In the genomic region with DNA sequence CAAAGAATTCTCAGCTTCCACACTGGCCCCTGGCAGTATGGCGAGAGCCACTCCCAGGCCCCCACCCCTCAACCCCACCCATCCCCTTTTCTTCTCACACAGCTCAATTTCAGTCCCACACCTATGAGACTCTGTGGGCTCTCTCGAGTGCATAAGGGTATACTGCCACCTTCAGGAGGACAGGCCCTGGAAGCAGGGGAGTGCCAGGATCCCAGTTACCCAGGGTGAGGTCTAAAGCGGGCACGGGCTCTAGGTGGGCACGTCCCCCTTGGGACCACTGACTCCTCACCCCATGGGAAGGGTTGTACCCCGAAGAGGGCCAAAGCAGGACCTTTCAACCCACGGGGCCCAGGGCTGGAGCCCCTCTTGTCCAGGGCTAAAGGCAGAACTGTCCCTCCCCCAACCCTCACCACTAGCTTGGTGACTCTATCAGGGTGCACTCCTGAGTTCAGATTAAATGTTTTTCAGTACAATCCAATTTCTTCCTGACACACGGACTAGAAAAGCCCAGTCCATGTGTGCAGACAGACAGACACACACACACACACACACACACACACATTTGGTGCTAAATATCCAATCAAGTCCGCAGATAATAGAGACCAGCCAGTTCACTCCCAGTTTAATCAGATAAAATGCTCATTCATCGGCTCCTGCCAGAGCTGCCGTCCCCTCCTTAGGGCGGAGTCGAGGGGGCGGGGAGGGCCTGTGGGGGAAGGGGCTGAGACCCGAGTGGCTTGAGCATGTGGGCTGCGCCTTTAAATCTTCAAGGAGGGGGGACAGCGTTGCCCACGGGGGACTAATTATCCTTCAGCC, we compare ENCODE assay signal across 8 cellular contexts. TPM values are rescaled to one million over a fixed set of nuclear protein-coding genes. Genes with fewer than 3 reads are reported as not detected.
DNase-seq lines count a peak whose midpoint lies in the region; ATAC-seq and TF ChIP-seq lines count a peak whose summit lies in the region.

No MANE protein-coding gene starts in this region.

- no peaks in the 10 kb centered on the region for H3K9me2 ChIP-seq in neural cell (ENCODE audit: insufficient read depth, low read length)

- peak; percentile 81 for TF ChIP-seq CTCF in GM12865 (IDR thresholded peaks at IDR 0.05; ENCODE audit: insufficient read depth, low read depth, low read length, missing control alignments)
- TF ChIP-seq CTCF in VCaP (conservative IDR thresholded peaks at IDR 0.05) = peak; percentile 97
- TF ChIP-seq CTCF in neural cell (IDR thresholded peaks at IDR 0.05; ENCODE audit: poor library complexity, severe bottlenecking) = peak; percentile 90

- H3F3A ChIP-seq in neural cell (ENCODE audit: insufficient read depth, low read length, poor library complexity, severe bottlenecking) = peaks cover 5% of the 10 kb centered on the region

- H3K79me2 ChIP-seq in neural cell (replicated peaks; ENCODE audit: insufficient read depth, low read length) = no peaks in the 10 kb centered on the region

- no peak for ATAC-seq in HG02588 (IDR thresholded peaks at IDR 0.05; ENCODE audit: unreplicated experiment)

- H3K4me2 ChIP-seq in neural cell (ENCODE audit: low read length) = peak overlapping the region; percentile 35

- peak overlapping the region; percentile 19 for H2AFZ ChIP-seq in neural cell (ENCODE audit: low read depth, low read length)

- no peak for TF ChIP-seq EP300 in neural cell (conservative IDR thresholded peaks at IDR 0.05; ENCODE audit: poor library complexity, severe bottlenecking)

- no peaks in the 10 kb centered on the region for H3K36me3 ChIP-seq in neural cell (ENCODE audit: insufficient read depth, low read length)

- H3K27ac ChIP-seq in VCaP = no peak overlapping the region
- peak overlapping the region; percentile 80 for H3K27ac ChIP-seq in neural cell (ENCODE audit: low read length)

- peak; percentile 70 for DNase-seq in A172 (ENCODE audit: low spot score)
- DNase-seq in GM12865 (ENCODE audit: low read depth) = peak; percentile 69
- DNase-seq in NCI-H1694 (lab: John Stamatoyannopoulos, UW) = peak; percentile 72
- peak; percentile 60 for DNase-seq in fibroblast of peridontal ligament (ENCODE audit: extremely low read depth)
- no peak for DNase-seq in activated gamma-delta T cell (lab: John Stamatoyannopoulos, UW)

- no peaks in the 10 kb centered on the region for H4K20me1 ChIP-seq in neural cell (ENCODE audit: insufficient read depth)

- H3K9me3 ChIP-seq in neural cell (ENCODE audit: low read length) = no peaks in the 10 kb centered on the region

- peak overlapping the region; percentile 64 for H3K9ac ChIP-seq in neural cell (ENCODE audit: low read length)

- peak; percentile 88 for TF ChIP-seq RAD21 in neural cell (conservative IDR thresholded peaks at IDR 0.05)

- H3K27me3 ChIP-seq in neural cell (ENCODE audit: insufficient read depth, low read depth, low read length) = no peaks in the 10 kb centered on the region

- H3K4me3 ChIP-seq in GM12865 (ENCODE audit: low read depth, low read length) (no peak overlapping the region), neural cell (ENCODE audit: low read length) (peak overlapping the region; percentile 13)

TF ChIP-seq in neural cell, 6 proteins besides CTCF, POLR2A, EP300 and RAD21:
- TF ChIP-seq SMC3 (conservative IDR thresholded peaks at IDR 0.05; ENCODE audit: poor library complexity) = peak; percentile 85
- no peak for TF ChIP-seq MXI1 (conservative IDR thresholded peaks at IDR 0.05; ENCODE audit: poor library complexity, severe bottlenecking)
- TF ChIP-seq POLR2AphosphoS5 (IDR thresholded peaks at IDR 0.05) = no peak

RNA-seq across cellular contexts. Expression of gene CYP11A1, which starts 59.4 kb away (rescaled TPM):
- 1.2 TPM in 1 of 2 replicates, not detected in the other for total RNA-seq in A172 (2014; rRNA removed; shearing (Covaris generic))
- not detected in 2 replicates for polyA plus RNA-seq in neural cell
- polyA minus RNA-seq in neural cell = not detected in 2 replicates
